In the genomic region with DNA sequence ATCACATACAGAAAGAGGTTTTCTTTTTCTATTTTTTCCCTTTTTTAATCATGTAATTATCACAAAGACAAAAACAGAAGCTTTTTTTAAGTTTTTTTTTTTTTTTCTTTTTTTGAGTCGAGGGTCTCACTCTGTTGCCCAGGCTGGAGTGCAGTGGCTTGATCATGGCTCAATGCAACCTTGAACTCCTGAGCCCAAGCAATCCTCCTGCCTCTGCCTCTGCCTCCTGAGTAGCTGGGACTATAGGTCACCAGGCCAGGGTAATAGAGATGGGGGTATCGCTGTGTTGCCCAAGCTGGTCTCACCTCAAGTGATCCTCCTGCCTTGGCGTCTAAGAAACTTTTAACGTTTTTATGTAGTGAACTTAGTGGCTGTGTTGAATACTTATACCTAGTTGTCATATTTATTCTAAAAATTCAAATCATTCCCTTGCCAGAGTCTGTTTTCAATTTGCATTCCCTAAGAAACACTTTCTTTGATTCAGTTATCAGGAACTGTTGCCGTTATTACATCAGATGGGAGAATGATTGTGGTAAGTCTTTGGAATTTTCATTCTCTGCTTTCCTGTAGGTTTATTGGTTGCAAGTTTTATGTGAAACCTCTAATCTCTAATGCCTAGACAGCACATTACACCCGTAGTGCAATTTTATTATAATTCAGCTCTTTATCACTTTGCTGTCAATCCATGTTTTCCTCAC, we compare ENCODE assay signal across 7 cellular contexts. TPM values are rescaled to one million over a fixed set of nuclear protein-coding genes. Genes with fewer than 3 reads are reported as not detected.
DNase-seq lines count a peak whose midpoint lies in the region; ATAC-seq and TF ChIP-seq lines count a peak whose summit lies in the region.

No MANE protein-coding gene starts in this region.

- H3F3A ChIP-seq in SK-N-SH (replicated peaks; ENCODE audit: insufficient read depth), result peaks cover 19% of the 10 kb centered on the region

- H2AFZ ChIP-seq in SK-N-SH (ENCODE audit: low read depth), result no peak overlapping the region

- no peak for TF ChIP-seq RAD21 in SK-N-SH (IDR thresholded peaks at IDR 0.05; ENCODE audit: low read length)

- H3K36me3 ChIP-seq in H7 (replicated peaks; ENCODE audit: control insufficient read depth, insufficient read depth, low read length), result peaks cover 4% of the 10 kb centered on the region; the same call in 1 of the 2 replicates
- peaks cover 36 to 48% of the 10 kb centered on the region in 2 experiments for H3K36me3 ChIP-seq in SK-N-SH (replicated peaks in 1 of 2; ENCODE audit: control insufficient read depth in 1 of 2, insufficient read depth in 2 of 2, low read length in 1 of 2)

- H3K4me3 ChIP-seq in H7 (ENCODE audit: insufficient read depth, low read depth, low read length) (peak overlapping the region; percentile 71), SK-N-SH (ENCODE audit: low read depth in 2 of 2, low read length in 1 of 2) (peak overlapping the region; percentile 95 to 98), fibroblast of mammary gland (ENCODE audit: control insufficient read depth, low read depth, low read length) (peak overlapping the region; percentile 79), skin epidermis (peak overlapping the region in 4 of 7 experiments; percentile 76 to 81 (median 80))

- peak overlapping the region; percentile 81 for H3K9ac ChIP-seq in SK-N-SH

- H3K27ac ChIP-seq in SK-N-SH (ENCODE audit: low read depth in 2 of 2, low read length in 1 of 2) (peak overlapping the region in 1 of 2 experiments; percentile 81; a peak in 2 of 4 replicates), skin epidermis (peak overlapping the region in 4 of 21 experiments; percentile 95 to 97 (median 96))

- ATAC-seq in HG03354 (IDR thresholded peaks at IDR 0.05; ENCODE audit: poor library complexity, severe bottlenecking, unreplicated experiment) (no peak), GM21381 (IDR thresholded peaks at IDR 0.05; ENCODE audit: unreplicated experiment) (no peak)

- no peaks in the 10 kb centered on the region; the same call in 1 of the 2 replicates for H3K9me2 ChIP-seq in SK-N-SH

- POLR2A ChIA-PET in SK-N-SH (lab: Yijun Ruan, JAX), result no interaction called here

- peaks cover 5% of the 10 kb centered on the region; the same call in 1 of the 2 replicates for H4K20me1 ChIP-seq in SK-N-SH (ENCODE audit: insufficient read depth)

- WGBS in SK-N-SH (ENCODE audit: low lambda C conversion rate), result 52% methylated on average over 6 of the region's 6 CpGs

- DNase-seq in H7, result no peak
- no peak for DNase-seq in SK-N-SH
- DNase-seq in fibroblast of mammary gland (ENCODE audit: low read depth), result peak; percentile 45
- no peak for DNase-seq in COLO668 (lab: John Stamatoyannopoulos, UW; ENCODE audit: unreplicated experiment)

- H3K4me1 ChIP-seq in SK-N-SH (ENCODE audit: control insufficient read depth in 1 of 2, insufficient read depth in 2 of 2, low read depth in 1 of 2, low read length in 1 of 2), result peaks cover 5 to 17% of the 10 kb centered on the region in 2 experiments; a peak in 3 of 4 replicates

- TF ChIP-seq CTCF in SK-N-SH (IDR thresholded peaks at IDR 0.05), result no peak
- TF ChIP-seq CTCF in fibroblast of mammary gland (conservative IDR thresholded peaks at IDR 0.05; ENCODE audit: control insufficient read depth, insufficient read depth, low read depth, low read length), result no peak

- H3K9me3 ChIP-seq in SK-N-SH, result no peaks in the 10 kb centered on the region

- H3K4me2 ChIP-seq in SK-N-SH, result peak overlapping the region; percentile 82

- TF ChIP-seq EP300 in SK-N-SH (IDR thresholded peaks at IDR 0.05; ENCODE audit: borderline replicate concordance in 1 of 2, low read depth in 1 of 2, low read length in 1 of 2), result no peak

- H3K79me2 ChIP-seq in SK-N-SH (ENCODE audit: insufficient read depth), result peaks cover 67% of the 10 kb centered on the region

- CTCF ChIA-PET in SK-N-SH (lab: Yijun Ruan, JAX), result interaction anchor here (0.8 to 2.0 kb wide), 4 partner anchors 10 to 726 kb away, joined by 3 to 8 read pairs (median 5); no protein-coding TSS in a partner anchor

- H3K27me3 ChIP-seq in H7 (ENCODE audit: control insufficient read depth, insufficient read depth, low read length) (no peaks in the 10 kb centered on the region), SK-N-SH (ENCODE audit: insufficient read depth) (no peaks in the 10 kb centered on the region)

TF ChIP-seq in SK-N-SH, 30 proteins besides CTCF, POLR2A, EP300 and RAD21:
- TF ChIP-seq, protein P1, sequence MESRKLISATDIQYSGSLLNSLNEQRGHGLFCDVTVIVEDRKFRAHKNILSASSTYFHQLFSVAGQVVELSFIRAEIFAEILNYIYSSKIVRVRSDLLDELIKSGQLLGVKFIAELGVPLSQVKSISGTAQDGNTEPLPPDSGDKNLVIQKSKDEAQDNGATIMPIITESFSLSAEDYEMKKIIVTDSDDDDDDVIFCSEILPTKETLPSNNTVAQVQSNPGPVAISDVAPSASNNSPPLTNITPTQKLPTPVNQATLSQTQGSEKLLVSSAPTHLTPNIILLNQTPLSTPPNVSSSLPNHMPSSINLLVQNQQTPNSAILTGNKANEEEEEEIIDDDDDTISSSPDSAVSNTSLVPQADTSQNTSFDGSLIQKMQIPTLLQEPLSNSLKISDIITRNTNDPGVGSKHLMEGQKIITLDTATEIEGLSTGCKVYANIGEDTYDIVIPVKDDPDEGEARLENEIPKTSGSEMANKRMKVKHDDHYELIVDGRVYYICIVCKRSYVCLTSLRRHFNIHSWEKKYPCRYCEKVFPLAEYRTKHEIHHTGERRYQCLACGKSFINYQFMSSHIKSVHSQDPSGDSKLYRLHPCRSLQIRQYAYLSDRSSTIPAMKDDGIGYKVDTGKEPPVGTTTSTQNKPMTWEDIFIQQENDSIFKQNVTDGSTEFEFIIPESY (IDR thresholded peaks at IDR 0.05; ENCODE audit: borderline replicate concordance, low read depth), result no peak
- TF ChIP-seq RCOR1 (IDR thresholded peaks at IDR 0.05; ENCODE audit: low read length), result no peak
- no peak for TF ChIP-seq NFIC (IDR thresholded peaks at IDR 0.05; ENCODE audit: borderline replicate concordance)
- no peak for TF ChIP-seq TAF1 (IDR thresholded peaks at IDR 0.05; ENCODE audit: borderline replicate concordance, low read depth, low read length)
- TF ChIP-seq GATA2 (CRISPR knock-in tag; IDR thresholded peaks at IDR 0.05), result no peak
- peak; percentile 50 for TF ChIP-seq TCF12 (IDR thresholded peaks at IDR 0.05)
- no peak for TF ChIP-seq IRF3 (IDR thresholded peaks at IDR 0.05; ENCODE audit: low read depth, low read length)

RNA-seq across cellular contexts. Expression of gene LSM8, which starts 1.3 kb away (rescaled TPM):
- 39.6 and 57.3 TPM in 2 replicates for total RNA-seq in H7 (2014; rRNA removed; shearing (Covaris generic))
- polyA plus RNA-seq in SK-N-SH (2012; rRNA removed), result 42.3 and 52.8 TPM in 2 replicates
- polyA plus RNA-seq in SK-N-SH (2012; cell fraction: cytosol; rRNA removed), result 75.6 and 91.1 TPM in 2 replicates
- polyA plus RNA-seq in SK-N-SH (2012; cell fraction: nucleus; rRNA removed), result 34.6 and 38.7 TPM in 2 replicates

RNA-seq across cellular contexts. Expression of gene ANKRD7, which starts 39.2 kb away (rescaled TPM):
- not detected in 2 replicates for total RNA-seq in H7 (2014; rRNA removed; shearing (Covaris generic))
- 0.42 and 0.44 TPM in 2 replicates for polyA plus RNA-seq in SK-N-SH (2012; rRNA removed)
- 0.43 and 0.59 TPM in 2 replicates for polyA plus RNA-seq in SK-N-SH (2012; cell fraction: cytosol; rRNA removed)
- 0.45 and 0.98 TPM in 2 replicates for polyA plus RNA-seq in SK-N-SH (2012; cell fraction: nucleus; rRNA removed)
